ENCODE assay signal across 8 cellular contexts in genomic region chr16:14629919-14630619, GRCh38. TPM values are rescaled to one million over a fixed set of nuclear protein-coding genes. Genes with fewer than 3 reads are reported as not detected.
DNase-seq lines count a peak whose midpoint lies in the region; ATAC-seq and TF ChIP-seq lines count a peak whose summit lies in the region.

Gene PARN, minus strand, starts transcription at chr16:14630260. Its CDS starts 135 bp downstream, at chr16:14630125.

- dilution Hi-C loops in mammary epithelial cell (cut with HindIII; ENCODE audit: low sequenced_read_pairs) = no loop called here

- peaks cover 26% of the 10 kb centered on the region for H3K4me1 ChIP-seq in A673 (ENCODE audit: insufficient read depth, low read length, poor library complexity, severe bottlenecking)
- H3K4me1 ChIP-seq in mammary epithelial cell (ENCODE audit: insufficient read depth, low read length) = peaks cover 23% of the 10 kb centered on the region
- H3K4me1 ChIP-seq in iPS-20b (ENCODE audit: insufficient read depth, low read length) = peaks cover 17% of the 10 kb centered on the region

- H3K79me2 ChIP-seq in mammary epithelial cell (ENCODE audit: insufficient read depth, low read length) = peaks cover 45% of the 10 kb centered on the region

- 0% methylated on average over 2 of the region's 51 CpGs for WGBS in mammary epithelial cell (ENCODE audit: low coverage, missing lambda C conversion rate)

- TF ChIP-seq CTCF in A673 (conservative IDR thresholded peaks at IDR 0.05; ENCODE audit: low read depth, low read length) (no peak), WI38 (IDR thresholded peaks at IDR 0.05; ENCODE audit: low read depth, low read length) (no peak), mammary epithelial cell (conservative IDR thresholded peaks at IDR 0.05 in 1 of 2, IDR thresholded peaks at IDR 0.05 in 1 of 2; ENCODE audit: extremely low read depth in 1 of 2, insufficient read depth in 1 of 2, low read depth in 1 of 2, low read length in 2 of 2) (no peak)

- peak; percentile 33 for ATAC-seq in GM18870 (IDR thresholded peaks at IDR 0.05; ENCODE audit: unreplicated experiment)
- ATAC-seq in HG03139 (IDR thresholded peaks at IDR 0.05; ENCODE audit: unreplicated experiment) = peak; percentile 42

- H4K20me1 ChIP-seq in mammary epithelial cell (ENCODE audit: insufficient read depth, low read length) = no peaks in the 10 kb centered on the region

- H2AFZ ChIP-seq in mammary epithelial cell (ENCODE audit: low read depth, low read length) = peak within 1 kb of the TSS; percentile 80

- H3K4me3 ChIP-seq in A673 (ENCODE audit: low read depth, low read length, poor library complexity, severe bottlenecking) (peak within 1 kb of the TSS; percentile 84), WI38 (ENCODE audit: low read depth, low read length) (peak within 1 kb of the TSS; percentile 89), mammary epithelial cell (replicated peaks in 1 of 3; ENCODE audit: insufficient read depth in 1 of 3, low read depth in 2 of 3, low read length in 3 of 3) (peak within 1 kb of the TSS; percentile 66 to 97 (median 67)), iPS-20b (ENCODE audit: low read length) (peak within 1 kb of the TSS; percentile 95), skin epidermis (peak within 1 kb of the TSS; percentile 53 to 98 (median 74))

- BruUV-seq in A673 (replicated peaks; lab: Mats Ljungman, UMichigan) = no TSS peak
- no TSS peak for BruUV-seq in mammary epithelial cell (replicated peaks; lab: Mats Ljungman, UMichigan)

- peak; percentile 97 for DNase-seq in A673 (ENCODE audit: low spot score)
- peak; percentile 96 for DNase-seq in NCI-H2227 treated with DMSO at 0.1 percent for 48 hours (lab: John Stamatoyannopoulos, UW)
- DNase-seq in mammary epithelial cell = peak; percentile 93

- H3K27me3 ChIP-seq in A673 (replicated peaks; ENCODE audit: insufficient read depth, low read depth, low read length, poor library complexity) = no peaks in the 10 kb centered on the region
- H3K27me3 ChIP-seq in mammary epithelial cell (ENCODE audit: insufficient read depth, low read length) = no peaks in the 10 kb centered on the region
- no peaks in the 10 kb centered on the region for H3K27me3 ChIP-seq in iPS-20b (ENCODE audit: insufficient read depth, low read length)

- intact Hi-C loops in A673 (cut with micrococcal nuclease; ENCODE audit: unreplicated experiment) = no loop called here
- intact Hi-C loops in mammary epithelial cell (cut with micrococcal nuclease) = no loop called here

- POLR2A ChIA-PET in A673 (lab: Charles Lee; ENCODE audit: low non-redundant PET) = no interaction called here

- peaks cover 29% of the 10 kb centered on the region for H3K36me3 ChIP-seq in A673 (ENCODE audit: insufficient read depth, low read length, poor library complexity, severe bottlenecking)
- peaks cover 10% of the 10 kb centered on the region for H3K36me3 ChIP-seq in mammary epithelial cell (ENCODE audit: insufficient read depth, low read length)
- H3K36me3 ChIP-seq in iPS-20b (ENCODE audit: insufficient read depth, low read depth, low read length) = peaks cover 43% of the 10 kb centered on the region

- peak within 1 kb of the TSS; percentile 80 for H3K9ac ChIP-seq in mammary epithelial cell (ENCODE audit: insufficient read depth, low read length)
- peak within 1 kb of the TSS; percentile 99 for H3K9ac ChIP-seq in iPS-20b (ENCODE audit: low read depth, low read length)

- CTCF ChIA-PET in A673 (lab: Charles Lee) (no interaction called here), mammary epithelial cell (lab: Charles Lee; ENCODE audit: low non-redundant PET) (no interaction called here)

- H3K9me3 ChIP-seq in A673 (ENCODE audit: low read depth, low read length, poor library complexity, severe bottlenecking) = no peaks in the 10 kb centered on the region
- no peaks in the 10 kb centered on the region for H3K9me3 ChIP-seq in mammary epithelial cell (replicated peaks; ENCODE audit: insufficient read depth, low read length)
- no peaks in the 10 kb centered on the region for H3K9me3 ChIP-seq in iPS-20b (ENCODE audit: insufficient read depth, low read depth, low read length)

- in situ Hi-C loops in mammary epithelial cell (cut with MboI; ENCODE audit: low sequenced_read_pairs in 2 of 2) = no loop called here

- H3K27ac ChIP-seq in A673 (ENCODE audit: low read depth, low read length, poor library complexity, severe bottlenecking) = peak within 1 kb of the TSS; percentile 91
- peak within 1 kb of the TSS; percentile 65 for H3K27ac ChIP-seq in mammary epithelial cell (ENCODE audit: insufficient read depth, low read depth, low read length)
- H3K27ac ChIP-seq in iPS-20b (ENCODE audit: low read length) = peak within 1 kb of the TSS; percentile 90
- peak within 1 kb of the TSS; percentile 76 to 99 (median 95) for H3K27ac ChIP-seq in skin epidermis

- peak within 1 kb of the TSS; percentile 72 for H3K4me2 ChIP-seq in mammary epithelial cell (ENCODE audit: insufficient read depth, low read depth, low read length)

RNA-seq across cellular contexts. Expression of gene PARN, which starts in this region (rescaled TPM):
- total RNA-seq in A673 (2021) = 37.5 and 38.7 TPM in 2 replicates
- 10 to 100 TPM; 31.0 to 34.3 TPM for total RNA-seq in mammary epithelial cell
- polyA plus RNA-seq in mammary epithelial cell = 17.8 TPM
- polyA minus RNA-seq in mammary epithelial cell = 63.9 TPM

Comparison
In these comparisons a context has a peak if more than half of its experiments do, and no peak if none do; other contexts are left out.
1. Peak in every context shown above with its lines: DNase-seq, ATAC-seq, H3K4me3 ChIP-seq and H3K27ac ChIP-seq.